ENCODE assay signal across 21 cellular contexts in genomic region chr9:134690946-134691694, GRCh38. TPM values are rescaled to one million over a fixed set of nuclear protein-coding genes. Genes with fewer than 3 reads are reported as not detected.
DNase-seq lines count a peak whose midpoint lies in the region; ATAC-seq and TF ChIP-seq lines count a peak whose summit lies in the region.
"Had no signal": no experiment of that assay in that cellular context is flagged by ENCODE, and none has a peak within 500 bp of the region (broad histone marks: within the 10 kb centered on the region; RNA-seq: fewer than 3 reads in every experiment).

No MANE protein-coding gene starts in this region.

- no peak overlapping the region for H3K4me2 ChIP-seq in neural progenitor cell
- H3K4me2 ChIP-seq: GM23338 had no signal

- H3K4me1 Mint-ChIP-seq in neural progenitor cell: peaks cover 6% of the 10 kb centered on the region

- WGBS in heart left ventricle, 4 donors: 64 to 67% (median 66%) methylated on average over 31 of the region's 31 CpGs

- H3F3A ChIP-seq in neural progenitor cell (ENCODE audit: low read depth): no peaks in the 10 kb centered on the region

- no peak overlapping the region for H2AFZ ChIP-seq in neural progenitor cell (replicated peaks)
- H2AFZ ChIP-seq: GM23338 had no signal

- no peak for TF ChIP-seq CTCF in heart left ventricle (IDR thresholded peaks at IDR 0.05)
- no peak for TF ChIP-seq CTCF in neural progenitor cell (IDR thresholded peaks at IDR 0.05)

- no peak for TF ChIP-seq POLR2A in heart left ventricle (IDR thresholded peaks at IDR 0.05)

- no peak for DNase-seq in activated naive CD4-positive, alpha-beta T cell treated with anti-CD3 and anti-CD28 coated beads, Interleukin-2, amount 50 U/mL, for 72 hours (ENCODE audit: low spot score in 2 of 2)
- no peak for DNase-seq in activated naive CD4-positive, alpha-beta T cell treated with Interleukin-2 at 50 U/mL for 16 hours
- DNase-seq in heart left ventricle: peak in 4 of 5 donors; percentile 63 to 75 (median 66)
- no peak for DNase-seq in neural progenitor cell (ENCODE audit: low spot score)
- no peak for DNase-seq in HUDEP-2 (lab: John Stamatoyannopoulos, UW; ENCODE audit: unreplicated experiment in 76 of 76)
- DNase-seq in activated effector memory CD4-positive, alpha-beta T cell treated with anti-CD3 and anti-CD28 coated beads, Interleukin-2, amount 50 U/mL, for 16 hours: no peak
- DNase-seq in cortex of kidney (lab: John Stamatoyannopoulos, UW): no peak
- DNase-seq: activated CD4-positive, alpha-beta T cell treated with anti-CD3 and anti-CD28 coated beads for 1 hour; activated CD8-positive, alpha-beta memory T cell treated with anti-CD3 and anti-CD28 coated beads, Interleukin-2, amount 50 U/mL, for 4 hours; activated naive CD4-positive, alpha-beta T cell; esophagus squamous epithelium; IMR-90; MV-4-11; NCI-H2171 treated with DMSO at 0.1 percent for 48 hours; SHP77 treated with DMSO at 0.1 percent for 48 hours; T-helper 2 cell; thyroid gland had no signal

- intact Hi-C loops in heart left ventricle (cut with DNase I): loop anchor here in 4 of 10 donors (10.0 kb wide), 4 partner anchors 294 to 724 kb away; partner anchors contain the start of gene OLFM1 (in 1 of the 4)

- H3K36me3 Mint-ChIP-seq in activated naive CD4-positive, alpha-beta T cell treated with anti-CD3 and anti-CD28 coated beads, Interleukin-2, amount 50 U/mL, for 72 hours: no peaks in the 10 kb centered on the region
- H3K36me3 Mint-ChIP-seq in neural progenitor cell: no peaks in the 10 kb centered on the region

- peaks cover 5% of the 10 kb centered on the region for H3K27me3 Mint-ChIP-seq in neural progenitor cell (ENCODE audit: insufficient read depth, low read depth)

- H3K79me2 ChIP-seq in neural progenitor cell (ENCODE audit: low read depth): no peaks in the 10 kb centered on the region

- H3K27me3 ChIP-seq in heart left ventricle (no peaks in the 10 kb centered on the region), neural progenitor cell (no peaks in the 10 kb centered on the region)
- H3K27me3 ChIP-seq: thyroid gland had no signal

- no peak for ATAC-seq in activated naive CD4-positive, alpha-beta T cell treated with anti-CD3 and anti-CD28 coated beads, Interleukin-2, amount 50 U/mL, for 72 hours
- ATAC-seq in heart left ventricle (peak in 2 of 4 donors; percentile 22 to 53), GM21825 (IDR thresholded peaks at IDR 0.05; ENCODE audit: unreplicated experiment) (no peak)
- ATAC-seq: GM12878, GM23338 had no signal

- peaks cover 3% of the 10 kb centered on the region for H4K20me1 ChIP-seq in neural progenitor cell (ENCODE audit: low read depth)

- H3K4me1 ChIP-seq in heart left ventricle (peaks cover 0 to 38% (median 8%) of the 10 kb centered on the region in 12 donors), neural progenitor cell (no peaks in the 10 kb centered on the region)
- H3K4me1 ChIP-seq: thyroid gland had no signal

- H3K9me3 Mint-ChIP-seq in activated naive CD4-positive, alpha-beta T cell treated with anti-CD3 and anti-CD28 coated beads, Interleukin-2, amount 50 U/mL, for 72 hours: no peaks in the 10 kb centered on the region
- H3K9me3 Mint-ChIP-seq in neural progenitor cell: no peaks in the 10 kb centered on the region

- H3K27ac ChIP-seq in heart left ventricle (peak overlapping the region in 9 of 12 donors; percentile 21 to 70 (median 53)), neural progenitor cell (no peak overlapping the region)
- H3K27ac ChIP-seq: thyroid gland had no signal

- H3K36me3 ChIP-seq in heart left ventricle (peaks cover 0 to 15% (median 0%) of the 10 kb centered on the region in 9 donors), neural progenitor cell (no peaks in the 10 kb centered on the region)
- H3K36me3 ChIP-seq: esophagus squamous epithelium, thyroid gland had no signal

- H3K27ac Mint-ChIP-seq in activated naive CD4-positive, alpha-beta T cell treated with anti-CD3 and anti-CD28 coated beads, Interleukin-2, amount 50 U/mL, for 72 hours: peak overlapping the region; percentile 59 to 60
- peak overlapping the region; percentile 63 for H3K27ac Mint-ChIP-seq in neural progenitor cell
- H3K27ac Mint-ChIP-seq: GM23338 had no signal

- H3K4me3 Mint-ChIP-seq in neural progenitor cell: no peak overlapping the region
- H3K4me3 Mint-ChIP-seq: GM23338 had no signal

- no peak overlapping the region for H3K9ac ChIP-seq in neural progenitor cell

- no peak overlapping the region for H3K4me3 ChIP-seq in heart left ventricle
- H3K4me3 ChIP-seq in neural progenitor cell: no peak overlapping the region
- H3K4me3 ChIP-seq: esophagus squamous epithelium, GM12878, GM23338, thyroid gland had no signal

- no peaks in the 10 kb centered on the region for H3K9me3 ChIP-seq in heart left ventricle
- H3K9me3 ChIP-seq in neural progenitor cell (ENCODE audit: low read depth): no peaks in the 10 kb centered on the region
- H3K9me3 ChIP-seq: esophagus squamous epithelium, thyroid gland had no signal

RNA-seq across cellular contexts. Expression of gene COL5A1, which starts 49.5 kb away (rescaled TPM):
- total RNA-seq in activated naive CD4-positive, alpha-beta T cell treated with anti-CD3 and anti-CD28 coated beads, Interleukin-2, amount 50 U/mL, for 72 hours: under 1 TPM; 0.04 to 0.18 TPM
- total RNA-seq in heart left ventricle: 10 to 100 TPM in 7 of 9 donors, 1 to 10 TPM in 2; 7.6 to 91.3 (median 13.4) TPM
- polyA plus RNA-seq in heart left ventricle: 10 to 100 TPM in 1 of 2 donors, 1 to 10 TPM in 1; 8.5 to 18.9 TPM
- total RNA-seq in neural progenitor cell (ENCODE audit: low replicate concordance): 6.1 and 14.2 TPM in 2 replicates
- polyA plus RNA-seq: neural cell had no signal

Comparison
In these comparisons a context has a peak if more than half of its experiments do, and no peak if none do; other contexts are left out.
1. DNase-seq: peak in heart left ventricle (4 of 5); none in activated naive CD4-positive, alpha-beta T cell treated with anti-CD3 and anti-CD28 coated beads, Interleukin-2, amount 50 U/mL, for 72 hours (0 of 2), activated naive CD4-positive, alpha-beta T cell treated with Interleukin-2 at 50 U/mL for 16 hours (single experiment), neural progenitor cell (single experiment), HUDEP-2 (0 of 76), activated effector memory CD4-positive, alpha-beta T cell treated with anti-CD3 and anti-CD28 coated beads, Interleukin-2, amount 50 U/mL, for 16 hours (single experiment) and cortex of kidney (single experiment).